In the genomic region with DNA sequence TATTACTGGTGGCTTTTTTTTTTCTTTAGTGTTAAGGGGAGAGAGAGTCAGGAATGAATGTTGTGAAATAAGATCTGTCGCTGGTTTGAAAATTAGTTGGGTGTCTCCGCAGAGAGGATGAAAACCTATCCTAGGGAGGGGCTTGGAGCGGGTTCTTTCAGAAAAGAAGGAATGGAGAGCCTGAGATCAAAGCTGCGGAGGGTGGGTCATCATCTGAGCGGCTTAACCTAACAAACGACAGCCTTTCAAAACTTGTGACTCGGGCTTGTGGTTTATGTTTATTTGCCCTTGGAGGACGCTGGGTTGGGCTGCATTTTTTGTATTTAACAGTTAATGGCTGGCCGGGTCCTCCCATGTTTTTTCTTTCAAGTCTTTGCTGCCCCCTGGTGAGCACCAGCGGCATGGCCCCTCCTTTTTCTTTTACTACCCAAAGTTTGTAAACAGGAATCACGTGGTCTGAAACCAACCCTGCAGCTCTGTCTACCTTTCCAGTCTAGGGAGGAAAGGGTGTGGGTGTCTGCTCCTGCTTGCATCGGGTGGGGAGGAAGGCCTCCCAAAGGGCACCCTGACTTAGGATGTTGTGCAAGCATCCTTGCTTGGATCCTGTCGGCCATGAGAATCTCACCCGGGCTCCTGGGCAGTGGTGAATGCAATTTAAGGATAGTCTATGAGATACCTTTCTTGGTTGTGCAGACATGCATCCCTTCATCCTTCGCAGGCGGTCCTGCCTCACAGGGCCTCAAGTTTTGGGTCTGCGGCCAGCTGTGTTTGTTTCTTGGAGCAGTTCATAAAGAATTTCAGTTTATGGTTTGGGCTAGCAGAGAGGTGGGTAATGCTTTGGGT, we compare ENCODE assay signal across 8 cellular contexts. TPM values are rescaled to one million over a fixed set of nuclear protein-coding genes. Genes with fewer than 3 reads are reported as not detected.
DNase-seq lines count a peak whose midpoint lies in the region; ATAC-seq and TF ChIP-seq lines count a peak whose summit lies in the region.

No MANE protein-coding gene starts in this region.

- TF ChIP-seq CTCF in AG09309 (IDR thresholded peaks at IDR 0.05; ENCODE audit: control insufficient read depth, insufficient read depth, low read depth, low read length, missing control alignments), result peak; percentile 87
- TF ChIP-seq CTCF in heart right ventricle (IDR thresholded peaks at IDR 0.05), result peak; percentile 87 to 98 (median 94)
- peak; percentile 88 to 100 (median 95) for TF ChIP-seq CTCF in transverse colon (IDR thresholded peaks at IDR 0.05)

- TF ChIP-seq EP300 in transverse colon (IDR thresholded peaks at IDR 0.05; ENCODE audit: low read depth), result no peak

- in situ Hi-C loops in transverse colon (cut with MboI; ENCODE audit: low pct_ligation_motif_present in 1 of 4, low pct_unique_long_range_greater_than_20kb in 1 of 4, low sequenced_read_pairs in 3 of 4), result loop anchor here (5.0 kb wide), 1 partner anchor 120 kb away; no protein-coding TSS in a partner anchor

- H3K36me3 ChIP-seq in heart right ventricle (peaks cover 0 to 57% (median 22%) of the 10 kb centered on the region in 9 donors), transverse colon (peaks cover 0 to 27% (median 15%) of the 10 kb centered on the region in 4 donors)

- WGBS in heart right ventricle, 2 donors, result 13% methylated on average over 17 of the region's 17 CpGs
- 0 to 10% methylated on average over 1 to 17 of the region's 17 CpGs for WGBS in transverse colon (ENCODE audit: low coverage in 1 of 2), 2 donors

- peak; percentile 52 for TF ChIP-seq POLR2A in transverse colon (IDR thresholded peaks at IDR 0.05)

- H3K4me3 ChIP-seq in AG09309 (ENCODE audit: control insufficient read depth, low read depth, low read length), result peak overlapping the region; percentile 52
- peak overlapping the region; percentile 71 to 96 (median 92) for H3K4me3 ChIP-seq in heart right ventricle
- peak overlapping the region; percentile 78 to 92 (median 88) for H3K4me3 ChIP-seq in transverse colon

- ATAC-seq in GM21528 (IDR thresholded peaks at IDR 0.05; ENCODE audit: low FRiP score, unreplicated experiment) (peak; percentile 25), heart right ventricle (peak in 7 of 8 donors; percentile 0 to 38 (median 29))

- intact Hi-C loops in heart right ventricle (cut with DNase I) (loop anchor here in 9 of 10 donors (1.0 to 10.0 kb wide), 14 partner anchors 35 to 285 kb away; partner anchors contain the start of gene C6orf89 (in 2 of the 9)), transverse colon (cut with DNase I; ENCODE audit: low total_unique reads) (loop anchor here (2.0 to 5.0 kb wide), 3 partner anchors 40 to 121 kb away; no protein-coding TSS in a partner anchor)

- H3K4me1 ChIP-seq in heart right ventricle (peaks cover 0 to 69% (median 30%) of the 10 kb centered on the region in 9 donors), transverse colon (peaks cover 14 to 51% (median 22%) of the 10 kb centered on the region in 4 donors)

- H3K9me3 ChIP-seq in heart right ventricle, result no peaks in the 10 kb centered on the region
- no peaks in the 10 kb centered on the region for H3K9me3 ChIP-seq in transverse colon

- H3K27me3 ChIP-seq in heart right ventricle (no peaks in the 10 kb centered on the region), transverse colon (no peaks in the 10 kb centered on the region)

- H3K27ac ChIP-seq in heart right ventricle (peak overlapping the region; percentile 73 to 95 (median 91)), transverse colon (peak overlapping the region; percentile 96 to 98 (median 96))

- DNase-seq in AG09309 (ENCODE audit: low read depth) (peak; percentile 77), NCI-H1694 treated with DMSO at 0.1 percent for 48 hours (lab: John Stamatoyannopoulos, UW) (peak; percentile 84), T-helper 1 cell (peak; percentile 76 to 94 (median 86)), amniotic epithelial cell (ENCODE audit: low read depth) (peak; percentile 92), heart right ventricle (peak; percentile 79 to 91), pons (ENCODE audit: low spot score) (peak; percentile 95), transverse colon (peak; percentile 94)

RNA-seq across cellular contexts. Expression of gene PIM1, which starts 2.2 kb away (rescaled TPM):
- total RNA-seq in heart right ventricle, result 100 to 1,000 TPM in 1 of 10 donors, 10 to 100 TPM in 7, 1 to 10 TPM in 2; 9.2 to 106 (median 18.0) TPM
- polyA plus RNA-seq in heart right ventricle, result 10 to 100 TPM in 1 of 2 donors, 1 to 10 TPM in 1; 9.4 to 10.8 TPM
- total RNA-seq in transverse colon, result 100 to 1,000 TPM in 1 of 4 donors, 10 to 100 TPM in 2, 1 to 10 TPM in 1; 6.8 to 102 (median 24.0) TPM

Comparison
In these comparisons a context has a peak if more than half of its experiments do, and no peak if none do; other contexts are left out.
1. Peak in every context shown above with its lines: DNase-seq, ATAC-seq, H3K4me3 ChIP-seq and H3K27ac ChIP-seq.